8 cellular contexts compared by ENCODE assay signal in the genomic region with DNA sequence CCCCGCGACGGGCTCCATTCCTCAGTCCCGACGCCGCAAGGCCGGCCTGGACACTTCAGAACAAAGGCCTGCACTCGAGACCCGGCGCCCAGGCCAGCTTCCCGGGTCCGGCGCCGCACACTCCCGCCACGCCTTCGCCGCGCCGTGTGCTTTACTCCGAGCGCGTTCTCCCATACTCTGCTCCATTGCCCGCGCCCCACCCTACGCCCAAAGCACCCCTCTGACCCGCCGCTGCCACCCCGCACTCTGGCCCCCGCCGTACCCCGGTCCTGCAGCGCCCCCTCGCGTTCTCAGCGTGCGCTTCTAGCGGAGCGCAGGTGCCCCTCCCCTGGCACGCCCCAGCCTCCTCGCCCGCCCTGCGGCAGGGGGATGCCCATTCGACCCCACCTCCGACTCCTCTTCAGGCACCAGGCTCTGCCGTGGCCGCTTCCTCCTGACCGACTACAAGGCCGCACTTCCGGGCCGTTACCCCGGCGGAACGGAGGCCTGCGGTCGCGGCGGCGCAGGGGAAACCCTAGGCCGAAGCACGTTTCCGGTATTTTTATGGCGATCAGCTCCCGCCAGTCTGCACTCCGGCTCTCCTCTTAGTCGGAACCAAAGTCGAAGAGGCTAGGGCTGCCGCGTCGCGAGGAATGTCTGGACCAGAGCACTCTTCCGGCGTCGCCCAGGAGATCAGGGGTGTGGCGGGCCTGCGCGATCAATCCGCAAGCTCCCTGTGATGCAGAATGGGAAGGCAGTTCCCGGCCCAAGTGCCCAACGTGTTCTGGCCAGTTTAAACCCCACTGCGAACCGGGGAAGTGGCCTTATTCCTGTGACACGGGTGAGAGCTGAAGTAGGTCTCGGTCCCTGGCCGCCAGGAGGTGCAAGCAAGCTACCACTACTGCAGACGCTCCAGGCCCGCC. TPM values are rescaled to one million over a fixed set of nuclear protein-coding genes. Genes with fewer than 3 reads are reported as not detected.
A peak's percentile ranks its signal among the peaks of the same experiment; 100 is the strongest.
DNase-seq lines count a peak whose midpoint lies in the region; TF ChIP-seq lines count a peak whose summit lies in the region.

A gene (minus strand): TSS at position 456 of the 902 bp plus-strand sequence. CDS start 2,137 bp downstream, outside the sequence.

- H3K4me3 ChIP-seq in GM08714 (ENCODE audit: low read length): peak within 1 kb of the TSS; percentile 83

- DNase-seq in HFFc6: peak; percentile 97
- DNase-seq in NAMALWA (ENCODE audit: low spot score): peak; percentile 96
- peak; percentile 91 for DNase-seq in SK-N-DZ (ENCODE audit: low spot score)
- DNase-seq in activated naive CD4-positive, alpha-beta T cell treated with anti-CD3 and anti-CD28 coated beads, Interleukin-2, amount 10 ng/mL, durations not matched to agents 7 days and 5 days: peak; percentile 92
- DNase-seq in germinal center (ENCODE audit: low spot score): peak; percentile 83
- peak; percentile 53 to 96 (median 89) for DNase-seq in nucleus accumbens (lab: John Stamatoyannopoulos, UW)

- H3K27me3 Mint-ChIP-seq in HFFc6 (ENCODE audit: insufficient read depth): peaks cover 4% of the 10 kb centered on the region
- H3K27me3 Mint-ChIP-seq in activated naive CD4-positive, alpha-beta T cell treated with anti-CD3 and anti-CD28 coated beads, Interleukin-2, amount 10 ng/mL, durations not matched to agents 7 days and 5 days: peaks cover 6% of the 10 kb centered on the region

- peaks cover 26% of the 10 kb centered on the region for H3K4me1 Mint-ChIP-seq in HFFc6 (ENCODE audit: low read depth)
- peaks cover 45% of the 10 kb centered on the region for H3K4me1 Mint-ChIP-seq in activated naive CD4-positive, alpha-beta T cell treated with anti-CD3 and anti-CD28 coated beads, Interleukin-2, amount 10 ng/mL, durations not matched to agents 7 days and 5 days

- peak; percentile 77 for TF ChIP-seq CTCF in HFFc6 (IDR thresholded peaks at IDR 0.05)

- no peaks in the 10 kb centered on the region for H3K9me3 Mint-ChIP-seq in HFFc6
- no peaks in the 10 kb centered on the region for H3K9me3 Mint-ChIP-seq in activated naive CD4-positive, alpha-beta T cell treated with anti-CD3 and anti-CD28 coated beads, Interleukin-2, amount 10 ng/mL, durations not matched to agents 7 days and 5 days

- CTCF ChIA-PET in activated naive CD4-positive, alpha-beta T cell treated with anti-CD3 and anti-CD28 coated beads, Interleukin-2, amount 10 ng/mL, durations not matched to agents 7 days and 5 days (lab: Charles Lee): interaction anchor here (0.7 to 7.4 kb wide), 21 partner anchors 9 to 336 kb away, joined by 3 to 109 read pairs (median 5); a partner anchor contains a TSS

- peak within 1 kb of the TSS; percentile 96 for H3K27ac ChIP-seq in temporal lobe (ENCODE audit: low read depth, low read length)

- H3K36me3 Mint-ChIP-seq in HFFc6 (ENCODE audit: low read depth): peaks cover 5% of the 10 kb centered on the region
- peaks cover 19% of the 10 kb centered on the region for H3K36me3 Mint-ChIP-seq in activated naive CD4-positive, alpha-beta T cell treated with anti-CD3 and anti-CD28 coated beads, Interleukin-2, amount 10 ng/mL, durations not matched to agents 7 days and 5 days

- peak within 1 kb of the TSS; percentile 95 for H3K4me3 Mint-ChIP-seq in HFFc6
- peak within 1 kb of the TSS; percentile 91 for H3K4me3 Mint-ChIP-seq in activated naive CD4-positive, alpha-beta T cell treated with anti-CD3 and anti-CD28 coated beads, Interleukin-2, amount 10 ng/mL, durations not matched to agents 7 days and 5 days

- H3K27ac Mint-ChIP-seq in HFFc6: peak within 1 kb of the TSS; percentile 96
- H3K27ac Mint-ChIP-seq in activated naive CD4-positive, alpha-beta T cell treated with anti-CD3 and anti-CD28 coated beads, Interleukin-2, amount 10 ng/mL, durations not matched to agents 7 days and 5 days: peak within 1 kb of the TSS; percentile 98

RNA-seq across cellular contexts. Expression of the gene that starts here (rescaled TPM):
- total RNA-seq in HFFc6 (2021; fragmentation: NEBNext Ultra II Directional; extraction: Animal tissue kit (Norgen Biotek cat#: 25700)): 10 to 100 TPM; 15.0 to 17.4 (median 16.7) TPM
- 4.4 and 4.8 TPM in 2 replicates for polyA plus RNA-seq in SK-N-DZ (2014; cell fraction: cytosol; rRNA removed)
- 4.1 and 4.5 TPM in 2 replicates for polyA plus RNA-seq in SK-N-DZ (2014; cell fraction: nucleus; rRNA removed)
- 5.2 TPM for total RNA-seq in temporal lobe

Comparison
In these comparisons a context has a peak if more than half of its experiments do, and no peak if none do; other contexts are left out.
1. Peak in every context shown above with its lines: DNase-seq, H3K4me3 ChIP-seq and H3K27ac ChIP-seq.